ENCODE assay signal across 8 cellular contexts in genomic region chr9:127937383-127938297, GRCh38. TPM values are rescaled to one million over a fixed set of nuclear protein-coding genes. Genes with fewer than 3 reads are reported as not detected.
DNase-seq lines count a peak whose midpoint lies in the region; ATAC-seq and TF ChIP-seq lines count a peak whose summit lies in the region.

Gene DPM2, minus strand, starts transcription at chr9:127937854. Its CDS starts 34 bp downstream, at chr9:127937820.

- H3K9me3 Mint-ChIP-seq in nephron progenitor cell, result no peaks in the 10 kb centered on the region

- ATAC-seq in GM21717 (IDR thresholded peaks at IDR 0.05; ENCODE audit: unreplicated experiment), result peak; percentile 79
- peak; percentile 96 for ATAC-seq in stimulated activated naive CD8-positive, alpha-beta T cell treated with anti-CD3 and anti-CD28 coated beads, Interleukin-15, Interleukin-2, amounts not matched to agents 100 U/mL and 50 U/mL, for 24 hours

- TF ChIP-seq CTCF in fibroblast of villous mesenchyme (IDR thresholded peaks at IDR 0.05; ENCODE audit: insufficient read depth, low read depth, low read length) (no peak), nephron progenitor cell (IDR thresholded peaks at IDR 0.05) (no peak)

- H3K27me3 Mint-ChIP-seq in nephron progenitor cell (ENCODE audit: low read depth, poor library complexity), result no peaks in the 10 kb centered on the region

- DNase-seq in DMS79 (lab: John Stamatoyannopoulos, UW), result peak; percentile 72
- DNase-seq in KG1 (lab: John Stamatoyannopoulos, UW), result peak; percentile 73
- DNase-seq in activated effector memory CD4-positive, alpha-beta T cell treated with Interleukin-2 at 50 U/mL for 16 hours, result peak; percentile 81
- DNase-seq in fibroblast of villous mesenchyme (ENCODE audit: low read depth), result peak; percentile 80
- DNase-seq in nephron progenitor cell, result peak; percentile 74
- DNase-seq in stimulated activated naive CD8-positive, alpha-beta T cell treated with anti-CD3 and anti-CD28 coated beads, Interleukin-15, Interleukin-2, amounts not matched to agents 100 U/mL and 50 U/mL, for 24 hours, result peak; percentile 91

- H3K36me3 Mint-ChIP-seq in nephron progenitor cell (ENCODE audit: low read depth), result peaks cover 5% of the 10 kb centered on the region

- H3K4me3 Mint-ChIP-seq in nephron progenitor cell, result peak within 1 kb of the TSS; percentile 93

- H3K4me1 Mint-ChIP-seq in nephron progenitor cell, result peaks cover 43% of the 10 kb centered on the region

- peak within 1 kb of the TSS; percentile 57 for H3K27ac Mint-ChIP-seq in nephron progenitor cell

- TF ChIP-seq POLR2A in Raji (IDR thresholded peaks at IDR 0.05; ENCODE audit: insufficient read depth, low read depth, low read length), result peak; percentile 81

- H3K4me3 ChIP-seq in fibroblast of villous mesenchyme (ENCODE audit: low read depth, low read length), result peak within 1 kb of the TSS; percentile 82

RNA-seq across cellular contexts. Expression of gene DPM2, which starts in this region (rescaled TPM):
- total RNA-seq in fibroblast of villous mesenchyme, result 11.2 and 11.9 TPM in 2 replicates

Comparison
In these comparisons a context has a peak if more than half of its experiments do, and no peak if none do; other contexts are left out.
1. Peak in every context shown above with its lines: DNase-seq, ATAC-seq and H3K4me3 ChIP-seq.